Comparison of ENCODE assay signal across 8 cellular contexts in the genomic region with DNA sequence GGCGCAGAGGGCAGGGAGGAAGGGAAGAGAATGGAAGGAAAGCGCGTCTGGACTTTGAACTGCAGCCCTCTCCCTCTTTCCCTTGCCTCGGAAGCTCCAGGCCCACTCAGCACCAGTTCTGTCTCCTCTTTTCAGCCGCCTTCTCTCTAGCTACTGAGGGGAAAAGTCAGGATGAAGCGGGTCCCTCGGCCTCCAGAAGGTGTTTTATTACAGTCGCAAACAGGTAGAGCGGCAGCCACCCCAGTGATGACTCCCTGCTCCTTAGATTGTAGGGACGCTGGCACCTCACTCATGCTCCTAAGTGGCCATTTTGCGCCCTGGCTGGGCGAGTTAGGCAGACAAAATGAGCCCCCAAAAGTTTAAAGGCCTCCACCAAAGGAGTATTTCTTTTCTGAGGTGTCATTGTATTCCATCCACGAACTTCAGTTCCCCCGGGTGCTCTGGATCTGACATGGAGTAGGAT. TPM values are rescaled to one million over a fixed set of nuclear protein-coding genes. Genes with fewer than 3 reads are reported as not detected.
DNase-seq lines count a peak whose midpoint lies in the region; ATAC-seq and TF ChIP-seq lines count a peak whose summit lies in the region.

No MANE protein-coding gene starts in this region.

- no peaks in the 10 kb centered on the region for H3K27me3 Mint-ChIP-seq in T-helper 2 cell treated with Interferon-gamma antibody and Interleukin-4, amounts not matched to agents 5 μg/mL and 100 μg/mL, for 36 hours (ENCODE audit: low read depth)

- H3K4me1 Mint-ChIP-seq in T-helper 2 cell treated with Interferon-gamma antibody and Interleukin-4, amounts not matched to agents 5 μg/mL and 100 μg/mL, for 36 hours (ENCODE audit: low read depth), result peaks cover 27% of the 10 kb centered on the region

- no peaks in the 10 kb centered on the region for H3K27me3 ChIP-seq in ascending aorta
- H3K27me3 ChIP-seq in thymus (ENCODE audit: control insufficient read depth, insufficient read depth), result no peaks in the 10 kb centered on the region

- H3K4me3 ChIP-seq in ascending aorta (peak overlapping the region; percentile 88 to 89), thymus (ENCODE audit: low read length) (peak overlapping the region; percentile 97)

- 79% methylated on average over 14 of the region's 14 CpGs for WGBS in thymus

- no peaks in the 10 kb centered on the region for H3K9me3 ChIP-seq in ascending aorta
- H3K9me3 ChIP-seq in thymus (ENCODE audit: control insufficient read depth), result peaks cover 1% of the 10 kb centered on the region

- peak overlapping the region; percentile 67 for H3K27ac Mint-ChIP-seq in T-helper 2 cell treated with Interferon-gamma antibody and Interleukin-4, amounts not matched to agents 5 μg/mL and 100 μg/mL, for 36 hours

- intact Hi-C loops in ascending aorta (cut with DNase I), result loop anchor here (5.0 to 10.0 kb wide), 5 partner anchors 126 to 1143 kb away; partner anchors contain the start of gene RAP2A
- intact Hi-C loops in left colon (cut with DNase I, micrococcal nuclease), result no loop called here

- no peak for TF ChIP-seq CTCF in ascending aorta (IDR thresholded peaks at IDR 0.05)

- peak overlapping the region; percentile 82 for H3K4me3 Mint-ChIP-seq in T-helper 2 cell treated with Interferon-gamma antibody and Interleukin-4, amounts not matched to agents 5 μg/mL and 100 μg/mL, for 36 hours

- H3K36me3 ChIP-seq in ascending aorta (no peaks in the 10 kb centered on the region), thymus (ENCODE audit: control insufficient read depth, insufficient read depth) (no peaks in the 10 kb centered on the region)

- H3K27ac ChIP-seq in ascending aorta (peak overlapping the region; percentile 98 to 99), thymus (ENCODE audit: low read depth) (peak overlapping the region; percentile 93)

- peaks cover 21% of the 10 kb centered on the region for H3K36me3 Mint-ChIP-seq in T-helper 2 cell treated with Interferon-gamma antibody and Interleukin-4, amounts not matched to agents 5 μg/mL and 100 μg/mL, for 36 hours (ENCODE audit: low read depth)

- peak; percentile 35 for ATAC-seq in left colon

- DNase-seq in T-helper 2 cell treated with Interferon-gamma antibody and Interleukin-4, amounts not matched to agents 5 μg/mL and 100 μg/mL, for 36 hours (ENCODE audit: low spot score), result no peak
- no peak for DNase-seq in T-helper 2 cell
- DNase-seq in ascending aorta (ENCODE audit: low spot score in 2 of 2), result no peak
- DNase-seq in left colon, result no peak
- no peak for DNase-seq in KG1 (lab: John Stamatoyannopoulos, UW)
- no peak for DNase-seq in SHP77 treated with DMSO at 0.1 percent for 48 hours (lab: John Stamatoyannopoulos, UW)
- no peak for DNase-seq in activated effector memory CD4-positive, alpha-beta T cell treated with anti-CD3 and anti-CD28 coated beads, Interleukin-2, amount 50 U/mL, for 16 hours

- H3K4me1 ChIP-seq in ascending aorta, result peaks cover 0 to 18% of the 10 kb centered on the region in 2 donors
- peaks cover 11% of the 10 kb centered on the region for H3K4me1 ChIP-seq in thymus (ENCODE audit: control insufficient read depth, insufficient read depth, low read length)

- H3K9me3 Mint-ChIP-seq in T-helper 2 cell treated with Interferon-gamma antibody and Interleukin-4, amounts not matched to agents 5 μg/mL and 100 μg/mL, for 36 hours, result no peaks in the 10 kb centered on the region

RNA-seq across cellular contexts. Expression of gene STK24, which starts 0.9 kb away (rescaled TPM):
- total RNA-seq in ascending aorta, result 35.4 TPM
- total RNA-seq in left colon, result 100 to 1,000 TPM; 204 to 205 TPM
- 62.4 TPM for polyA plus RNA-seq in thymus
